In the genomic region with DNA sequence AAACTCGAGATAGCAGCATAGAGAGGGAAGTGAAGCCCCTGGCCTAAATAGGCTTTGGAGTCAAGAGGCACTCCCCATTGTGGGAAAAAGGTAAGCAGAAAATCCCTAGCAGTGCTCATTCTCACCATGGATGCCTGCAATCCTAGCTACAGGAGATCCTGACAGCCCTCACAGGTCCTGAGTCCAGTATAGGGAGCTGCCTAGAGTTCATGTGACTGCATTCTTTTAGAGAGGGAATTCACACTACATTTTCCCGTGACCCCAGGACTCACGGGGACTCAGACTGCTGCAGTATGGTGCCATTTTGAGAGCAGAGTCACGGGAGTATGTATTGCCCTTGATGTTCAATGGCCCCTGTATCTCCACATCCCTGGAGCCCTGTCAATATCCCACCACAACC, we compare ENCODE assay signal across 20 cellular contexts.
DNase-seq lines count a peak whose midpoint lies in the region; ATAC-seq and TF ChIP-seq lines count a peak whose summit lies in the region.
"Had no signal": no experiment of that assay in that cellular context is flagged by ENCODE, and none has a peak within 500 bp of the region (broad histone marks: within the 10 kb centered on the region; RNA-seq: fewer than 3 reads in every experiment).

No MANE protein-coding gene starts in this region.

- no peak overlapping the region for H3K27ac Mint-ChIP-seq in chondrocyte (ENCODE audit: unreplicated experiment)
- no peak overlapping the region for H3K27ac Mint-ChIP-seq in CD4-positive, alpha-beta T cell
- H3K27ac Mint-ChIP-seq: B cell; CD4-positive, CD25-positive, alpha-beta regulatory T cell; CD8-positive, alpha-beta memory T cell had no signal

- H3K4me3 ChIP-seq in MG63, result no peak overlapping the region
- H3K4me3 ChIP-seq in stomach, result no peak overlapping the region
- H3K4me3 ChIP-seq: BLaER1, GM12878 had no signal

- H3K9me3 ChIP-seq in MG63, result no peaks in the 10 kb centered on the region
- H3K9me3 ChIP-seq in stomach, result no peaks in the 10 kb centered on the region
- H3K9me3 ChIP-seq in CD4-positive, alpha-beta T cell (ENCODE audit: control insufficient read depth, low read length), result no peaks in the 10 kb centered on the region
- H3K9me3 ChIP-seq: BLaER1 had no signal

- no peaks in the 10 kb centered on the region for H3K27me3 ChIP-seq in MG63
- H3K27me3 ChIP-seq in stomach, result no peaks in the 10 kb centered on the region
- no peaks in the 10 kb centered on the region for H3K27me3 ChIP-seq in CD4-positive, alpha-beta T cell (ENCODE audit: control insufficient read depth, insufficient read depth, low read length)

- H3K4me1 ChIP-seq in stomach, result no peaks in the 10 kb centered on the region
- H3K4me1 ChIP-seq: BLaER1 had no signal

- no peak for TF ChIP-seq POLR2A in stomach (IDR thresholded peaks at IDR 0.05)

- DNase-seq in NCI-H146 (lab: John Stamatoyannopoulos, UW) (peak; percentile 35), chondrocyte (ENCODE audit: low spot score) (peak; percentile 12), left lobe of liver (ENCODE audit: low spot score) (no peak), MG63 (no peak), stomach (no peak)
- DNase-seq in activated naive CD4-positive, alpha-beta T cell treated with Interleukin-2 at 50 U/mL for 16 hours, result no peak
- no peak for DNase-seq in CD4-positive, alpha-beta T cell
- DNase-seq: CD4-positive, CD25-positive, alpha-beta regulatory T cell; CD8-positive, alpha-beta memory T cell; DMS 273 treated with DMSO at 0.1 percent for 48 hours; DMS79; EL; GDM1; GOT3; H7; HCEC 1CT had no signal

- no peaks in the 10 kb centered on the region for H3K36me3 Mint-ChIP-seq in chondrocyte (ENCODE audit: low read depth)
- H3K36me3 Mint-ChIP-seq in CD4-positive, alpha-beta T cell (ENCODE audit: low read depth), result no peaks in the 10 kb centered on the region
- H3K36me3 Mint-ChIP-seq: CD4-positive, CD25-positive, alpha-beta regulatory T cell; CD8-positive, alpha-beta memory T cell had no signal

- H3K36me3 ChIP-seq in MG63 (no peaks in the 10 kb centered on the region), stomach (no peaks in the 10 kb centered on the region)
- H3K36me3 ChIP-seq: BLaER1 had no signal

- H3K27me3 Mint-ChIP-seq in chondrocyte (ENCODE audit: low read depth), result peaks cover 1% of the 10 kb centered on the region
- peaks cover 9% of the 10 kb centered on the region for H3K27me3 Mint-ChIP-seq in CD4-positive, alpha-beta T cell
- H3K27me3 Mint-ChIP-seq: B cell; CD4-positive, CD25-positive, alpha-beta regulatory T cell had no signal

- CTCF ChIA-PET in CD4-positive, alpha-beta T cell (lab: Charles Lee), result no interaction called here

- H3K4me1 Mint-ChIP-seq in chondrocyte (ENCODE audit: low read depth), result no peaks in the 10 kb centered on the region
- H3K4me1 Mint-ChIP-seq in CD4-positive, alpha-beta T cell (ENCODE audit: low read depth), result no peaks in the 10 kb centered on the region
- H3K4me1 Mint-ChIP-seq: B cell; CD4-positive, CD25-positive, alpha-beta regulatory T cell; CD8-positive, alpha-beta memory T cell had no signal

- no peak overlapping the region for H3K4me3 Mint-ChIP-seq in chondrocyte (ENCODE audit: unreplicated experiment)
- no peak overlapping the region for H3K4me3 Mint-ChIP-seq in CD4-positive, alpha-beta T cell
- H3K4me3 Mint-ChIP-seq: B cell; CD4-positive, CD25-positive, alpha-beta regulatory T cell; CD8-positive, alpha-beta memory T cell had no signal

- WGBS in stomach, 5 donors, result 36 to 86% (median 40%) methylated on average over 2 to 4 of the region's 4 CpGs

- POLR2A ChIA-PET in CD4-positive, alpha-beta T cell (lab: Charles Lee), result no interaction called here

- intact Hi-C loops in stomach (cut with DNase I; ENCODE audit: low total_unique reads), result no loop called here
- intact Hi-C loops in CD4-positive, alpha-beta T cell (cut with DNase I, micrococcal nuclease), result no loop called here

- no peak overlapping the region for H3K27ac ChIP-seq in stomach
- H3K27ac ChIP-seq in CD4-positive, alpha-beta T cell (ENCODE audit: low read depth, low read length), result no peak overlapping the region
- H3K27ac ChIP-seq: BLaER1, C4-2B had no signal

- ATAC-seq in left lobe of liver, result peak; percentile 22
- ATAC-seq in CD4-positive, alpha-beta T cell (ENCODE audit: poor library complexity), result no peak
- ATAC-seq: GM12878 had no signal

- TF ChIP-seq EP300 in stomach (IDR thresholded peaks at IDR 0.05), result no peak

- no peak for TF ChIP-seq CTCF in chondrocyte (IDR thresholded peaks at IDR 0.05)
- no peak for TF ChIP-seq CTCF in stomach (IDR thresholded peaks at IDR 0.05)
- TF ChIP-seq CTCF in CD4-positive, alpha-beta T cell (IDR thresholded peaks at IDR 0.05), result no peak

- peaks cover 7% of the 10 kb centered on the region for H3K9me3 Mint-ChIP-seq in chondrocyte (ENCODE audit: low read depth)
- no peaks in the 10 kb centered on the region for H3K9me3 Mint-ChIP-seq in CD4-positive, alpha-beta T cell

Comparison
In these comparisons a context has a peak if more than half of its experiments do, and no peak if none do; other contexts are left out.
1. DNase-seq: peak in NCI-H146 (single experiment) and chondrocyte (single experiment); none in left lobe of liver (single experiment), MG63 (single experiment), stomach (single experiment), activated naive CD4-positive, alpha-beta T cell treated with Interleukin-2 at 50 U/mL for 16 hours (single experiment) and CD4-positive, alpha-beta T cell (0 of 10).